Comparison of ENCODE assay signal across 9 cellular contexts in the genomic region with DNA sequence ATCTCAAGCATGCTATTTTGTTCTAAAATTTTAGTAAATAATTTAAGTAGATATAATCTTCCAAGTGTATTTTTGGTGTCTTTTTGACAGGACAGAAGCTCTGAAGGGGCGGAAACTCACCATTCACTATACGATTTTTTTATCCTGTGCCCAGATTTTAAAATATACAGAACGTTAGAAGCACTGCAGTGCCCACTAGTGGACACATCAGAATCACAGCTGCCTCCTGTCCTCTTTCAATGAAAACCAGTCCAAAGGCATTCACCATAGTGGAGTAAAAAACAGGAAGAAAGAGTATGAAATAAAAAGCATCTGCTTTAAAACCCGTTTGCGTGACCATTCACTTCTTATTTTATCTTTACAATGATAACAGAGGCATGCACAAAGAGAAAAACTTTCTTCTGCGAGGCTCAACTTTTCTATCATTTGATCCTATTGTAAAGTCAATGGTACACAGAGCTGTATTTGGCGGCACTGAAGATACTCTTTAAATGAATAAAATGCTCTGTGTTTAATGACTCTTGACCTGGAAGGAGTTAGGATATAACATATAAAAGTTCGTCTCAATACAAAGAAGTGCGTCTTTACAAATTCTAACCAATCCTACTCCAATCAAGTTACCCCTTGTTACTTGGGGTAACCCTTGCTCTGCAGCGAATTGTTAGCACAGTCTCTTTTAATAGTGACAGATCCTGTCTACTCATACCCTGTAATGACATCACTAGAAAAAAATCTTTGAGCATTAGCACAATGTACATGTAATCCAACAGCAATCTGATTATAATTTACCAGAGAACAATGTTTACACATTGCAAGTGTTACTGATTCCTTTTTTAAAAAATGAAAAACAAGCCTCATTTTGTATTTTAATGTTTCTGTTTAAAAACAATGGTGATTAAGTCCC.
DNase-seq lines count a peak whose midpoint lies in the region; ATAC-seq, FAIRE-seq and TF ChIP-seq lines count a peak whose summit lies in the region.
"Had no signal": no experiment of that assay in that cellular context is flagged by ENCODE, and none has a peak within 500 bp of the region (broad histone marks: within the 10 kb centered on the region; RNA-seq: fewer than 3 reads in every experiment).

No MANE protein-coding gene starts in this region.

- no peaks in the 10 kb centered on the region for H3K9me3 Mint-ChIP-seq in activated CD4-positive, alpha-beta T cell treated with anti-CD3 and anti-CD28 coated beads for 36 hours (ENCODE audit: low read depth)
- no peaks in the 10 kb centered on the region for H3K9me3 Mint-ChIP-seq in astrocyte (ENCODE audit: unreplicated experiment)
- H3K9me3 Mint-ChIP-seq: central memory CD8-positive, alpha-beta T cell had no signal

- ATAC-seq in activated CD4-positive, alpha-beta T cell treated with anti-CD3 and anti-CD28 coated beads for 36 hours: no peak

- H3K4me3 Mint-ChIP-seq in activated CD4-positive, alpha-beta T cell treated with anti-CD3 and anti-CD28 coated beads for 36 hours: no peak overlapping the region
- H3K4me3 Mint-ChIP-seq in astrocyte (ENCODE audit: unreplicated experiment): no peak overlapping the region
- H3K4me3 Mint-ChIP-seq: central memory CD8-positive, alpha-beta T cell had no signal

- H3K9me3 ChIP-seq in astrocyte (ENCODE audit: insufficient read depth, low read depth, low read length): no peaks in the 10 kb centered on the region
- H3K9me3 ChIP-seq in smooth muscle cell (replicated peaks; ENCODE audit: low read depth): peaks cover 3% of the 10 kb centered on the region

- TF ChIP-seq CTCF in HL-60 (IDR thresholded peaks at IDR 0.05; ENCODE audit: insufficient read depth, low read length): peak; percentile 79
- peak; percentile 97 for TF ChIP-seq CTCF in astrocyte (IDR thresholded peaks at IDR 0.05; ENCODE audit: insufficient read depth, low read depth, low read length)
- peak; percentile 95 for TF ChIP-seq CTCF in smooth muscle cell (IDR thresholded peaks at IDR 0.05; ENCODE audit: borderline replicate concordance, insufficient read depth, poor library complexity, severe bottlenecking)

- CTCF ChIA-PET in activated CD4-positive, alpha-beta T cell treated with anti-CD3 and anti-CD28 coated beads for 36 hours (lab: Charles Lee): interaction anchor here (0.7 to 2.1 kb wide), 8 partner anchors 9 to 1103 kb away, joined by 3 to 8 read pairs (median 4); no protein-coding TSS in a partner anchor

- H3K4me1 Mint-ChIP-seq in activated CD4-positive, alpha-beta T cell treated with anti-CD3 and anti-CD28 coated beads for 36 hours: no peaks in the 10 kb centered on the region
- peaks cover 18% of the 10 kb centered on the region for H3K4me1 Mint-ChIP-seq in astrocyte (ENCODE audit: low read depth, unreplicated experiment)
- H3K4me1 Mint-ChIP-seq: central memory CD8-positive, alpha-beta T cell had no signal

- H3K4me1 ChIP-seq in astrocyte (ENCODE audit: insufficient read depth, low read length) (no peaks in the 10 kb centered on the region), smooth muscle cell (ENCODE audit: low read depth) (no peaks in the 10 kb centered on the region)

- POLR2A ChIA-PET in activated CD4-positive, alpha-beta T cell treated with anti-CD3 and anti-CD28 coated beads for 36 hours (lab: Charles Lee): no interaction called here

- no peak overlapping the region for H2AFZ ChIP-seq in astrocyte (ENCODE audit: low read depth, low read length)
- H2AFZ ChIP-seq in smooth muscle cell (ENCODE audit: low read depth): peak overlapping the region; percentile 8

- H3K27me3 ChIP-seq in HL-60 (ENCODE audit: insufficient read depth, poor library complexity, severe bottlenecking) (no peaks in the 10 kb centered on the region), astrocyte (ENCODE audit: insufficient read depth, low read length) (no peaks in the 10 kb centered on the region), smooth muscle cell (ENCODE audit: low read depth) (no peaks in the 10 kb centered on the region)

- H3K4me2 ChIP-seq in astrocyte (ENCODE audit: low read length) (no peak overlapping the region), smooth muscle cell (peak overlapping the region; percentile 27)

- H3K27ac ChIP-seq in HL-60 (replicated peaks) (no peak overlapping the region), astrocyte (ENCODE audit: low read depth, low read length) (no peak overlapping the region), smooth muscle cell (ENCODE audit: low read depth) (no peak overlapping the region)

- intact Hi-C loops in activated CD4-positive, alpha-beta T cell treated with anti-CD3 and anti-CD28 coated beads for 36 hours (cut with DNase I, micrococcal nuclease): loop anchor here (2.0 to 10.0 kb wide), 4 partner anchors 1124 to 1892 kb away; a partner anchor contains a TSS

- H3K36me3 ChIP-seq in astrocyte (ENCODE audit: insufficient read depth, low read length): no peaks in the 10 kb centered on the region
- H3K36me3 ChIP-seq in smooth muscle cell (ENCODE audit: low read depth): no peaks in the 10 kb centered on the region

- H3K36me3 Mint-ChIP-seq in activated CD4-positive, alpha-beta T cell treated with anti-CD3 and anti-CD28 coated beads for 36 hours (ENCODE audit: low read depth): no peaks in the 10 kb centered on the region
- peaks cover 1% of the 10 kb centered on the region for H3K36me3 Mint-ChIP-seq in astrocyte (ENCODE audit: low read depth, unreplicated experiment)

- WGBS in smooth muscle cell (ENCODE audit: low lambda C conversion rate): 42% methylated on average over 10 of the region's 10 CpGs

- FAIRE-seq in astrocyte (lab: Jason Lieb, UNC): no peak

- H3K27me3 Mint-ChIP-seq in activated CD4-positive, alpha-beta T cell treated with anti-CD3 and anti-CD28 coated beads for 36 hours: peaks cover 5% of the 10 kb centered on the region
- no peaks in the 10 kb centered on the region for H3K27me3 Mint-ChIP-seq in astrocyte (ENCODE audit: low read depth, unreplicated experiment)
- H3K27me3 Mint-ChIP-seq: central memory CD8-positive, alpha-beta T cell had no signal

- peak; percentile 62 for DNase-seq in activated CD4-positive, alpha-beta T cell treated with anti-CD3 and anti-CD28 coated beads for 36 hours
- no peak for DNase-seq in activated CD4-positive, alpha-beta T cell treated with anti-CD3 and anti-CD28 coated beads for 1 hour
- peak; percentile 1 to 56 for DNase-seq in HL-60 (ENCODE audit: low read depth in 1 of 2, low spot score in 1 of 2)
- DNase-seq in NOMO-1 treated with dmso at 0.1 percent for 144 hours (lab: John Stamatoyannopoulos, UW; ENCODE audit: unreplicated experiment): peak; percentile 2
- peak; percentile 23 for DNase-seq in astrocyte (ENCODE audit: low read depth)
- DNase-seq in hypothalamus (lab: John Stamatoyannopoulos, UW): peak in 31 of 51 donors; percentile 0 to 60 (median 21)
- DNase-seq in smooth muscle cell (lab: John Stamatoyannopoulos, UW; ENCODE audit: unreplicated experiment): no peak
- no peak for DNase-seq in GOT3 (lab: John Stamatoyannopoulos, UW)

- H3K27ac Mint-ChIP-seq in activated CD4-positive, alpha-beta T cell treated with anti-CD3 and anti-CD28 coated beads for 36 hours: no peak overlapping the region
- H3K27ac Mint-ChIP-seq in astrocyte (ENCODE audit: unreplicated experiment): peak overlapping the region; percentile 64

- H3K79me2 ChIP-seq in astrocyte (ENCODE audit: insufficient read depth, low read length) (no peaks in the 10 kb centered on the region), smooth muscle cell (ENCODE audit: low read depth) (no peaks in the 10 kb centered on the region)

- H3F3A ChIP-seq in smooth muscle cell (ENCODE audit: low read depth): no peaks in the 10 kb centered on the region

- H3K9ac ChIP-seq in astrocyte (ENCODE audit: low read length) (no peak overlapping the region), smooth muscle cell (ENCODE audit: low read depth) (no peak overlapping the region)

- H4K20me1 ChIP-seq in astrocyte (ENCODE audit: insufficient read depth, low read length): no peaks in the 10 kb centered on the region
- H4K20me1 ChIP-seq in smooth muscle cell (ENCODE audit: low read depth): no peaks in the 10 kb centered on the region

- H3K4me3 ChIP-seq in HL-60 (replicated peaks; ENCODE audit: insufficient read depth, low read length) (no peak overlapping the region), astrocyte (ENCODE audit: insufficient read depth, low read depth, low read length) (no peak overlapping the region), smooth muscle cell (no peak overlapping the region)

Comparison
In these comparisons a context has a peak if more than half of its experiments do, and no peak if none do; other contexts are left out.
1. DNase-seq: peak in activated CD4-positive, alpha-beta T cell treated with anti-CD3 and anti-CD28 coated beads for 36 hours (single experiment), HL-60 (2 of 2), NOMO-1 treated with dmso at 0.1 percent for 144 hours (single experiment), astrocyte (single experiment) and hypothalamus (31 of 51); none in activated CD4-positive, alpha-beta T cell treated with anti-CD3 and anti-CD28 coated beads for 1 hour (single experiment), smooth muscle cell (single experiment) and GOT3 (single experiment).
2. Peak in every context shown above with its lines, with median percentiles within 50 percentile points of each other: CTCF ChIP-seq.